Comparison of ENCODE assay signal across 8 cellular contexts in the genomic region with DNA sequence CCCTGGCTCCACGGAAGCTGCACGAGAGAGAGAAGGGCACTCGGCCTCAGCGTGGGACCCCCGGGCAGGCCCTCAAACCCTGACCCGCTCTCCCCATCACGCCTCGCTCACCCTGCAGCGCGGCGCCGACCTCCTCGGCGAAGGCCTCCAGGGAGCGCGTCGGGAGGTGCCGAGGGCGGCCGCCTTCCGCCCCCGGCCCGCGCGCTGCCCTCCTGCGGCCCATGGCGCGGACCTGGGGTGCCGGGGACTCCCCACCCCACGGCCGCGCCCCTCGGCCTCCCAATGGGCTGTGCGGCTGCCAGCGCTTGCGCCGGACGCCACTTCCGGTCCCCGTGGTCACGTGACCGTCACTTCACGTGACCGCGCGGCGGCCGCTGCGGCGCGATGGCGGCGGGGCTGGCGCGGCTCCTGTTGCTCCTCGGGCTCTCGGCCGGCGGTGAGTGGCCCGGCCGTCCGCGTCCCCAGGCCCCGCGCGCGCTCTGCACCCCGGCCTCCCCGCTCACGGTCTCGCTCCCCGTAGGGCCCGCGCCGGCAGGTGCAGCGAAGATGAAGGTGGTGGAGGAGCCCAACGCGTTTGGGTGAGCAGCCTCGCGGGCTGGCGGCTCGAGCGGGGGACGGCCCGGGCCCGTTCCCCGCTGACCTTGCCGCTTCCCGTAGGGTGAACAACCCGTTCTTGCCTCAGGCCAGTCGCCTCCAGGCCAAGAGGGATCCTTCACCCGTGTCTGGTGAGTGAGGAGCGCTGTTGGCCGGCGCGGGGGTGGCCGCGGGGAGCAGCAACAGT. TPM values are rescaled to one million over a fixed set of nuclear protein-coding genes. Genes with fewer than 3 reads are reported as not detected.
A peak's percentile ranks its signal among the peaks of the same experiment; 100 is the strongest.
DNase-seq lines count a peak whose midpoint lies in the region; ATAC-seq and TF ChIP-seq lines count a peak whose summit lies in the region.

A gene (plus strand): TSS at position 350 of the 781 bp plus-strand sequence. CDS start 35 bp downstream, at position 385.
A gene (minus strand): TSS at position 297 of the 781 bp plus-strand sequence. CDS start 74 bp downstream, at position 223.

- H3K4me3 Mint-ChIP-seq in nephron progenitor cell, result peak within 1 kb of the TSS; percentile 97

- ATAC-seq in GM21367 (IDR thresholded peaks at IDR 0.05; ENCODE audit: unreplicated experiment), result peak; percentile 46
- peak; percentile 78 for ATAC-seq in stimulated activated naive CD8-positive, alpha-beta T cell treated with anti-CD3 and anti-CD28 coated beads, Interleukin-15, Interleukin-2, amounts not matched to agents 100 U/mL and 50 U/mL, for 24 hours

- DNase-seq in DMS 273 (lab: John Stamatoyannopoulos, UW; ENCODE audit: unreplicated experiment) (peak; percentile 95), RPMI7951 (ENCODE audit: low read depth) (peak; percentile 86), fibroblast of the aortic adventitia (ENCODE audit: low read depth) (peak; percentile 81), nephron progenitor cell (peak; percentile 87)
- DNase-seq in activated effector memory CD4-positive, alpha-beta T cell treated with Interleukin-2 at 50 U/mL for 16 hours, result peak; percentile 80
- peak; percentile 91 for DNase-seq in stimulated activated naive CD8-positive, alpha-beta T cell treated with anti-CD3 and anti-CD28 coated beads, Interleukin-15, Interleukin-2, amounts not matched to agents 100 U/mL and 50 U/mL, for 24 hours

- peak within 1 kb of the TSS; percentile 81; the same call in 1 of the 2 replicates for H3K9ac ChIP-seq in HUES48 (ENCODE audit: low read depth, low read length)

- H3K36me3 Mint-ChIP-seq in nephron progenitor cell (ENCODE audit: low read depth), result no peaks in the 10 kb centered on the region

- H3K4me3 ChIP-seq in HUES48 (ENCODE audit: low read depth, low read length) (peak within 1 kb of the TSS; percentile 92), fibroblast of the aortic adventitia (ENCODE audit: low read depth, low read length) (peak within 1 kb of the TSS; percentile 95)

- peaks cover 8% of the 10 kb centered on the region for H3K27me3 Mint-ChIP-seq in nephron progenitor cell (ENCODE audit: low read depth, poor library complexity)

- H3K4me1 Mint-ChIP-seq in nephron progenitor cell, result peaks cover 25% of the 10 kb centered on the region

- H3K9me3 Mint-ChIP-seq in nephron progenitor cell, result no peaks in the 10 kb centered on the region

- TF ChIP-seq CTCF in fibroblast of the aortic adventitia (IDR thresholded peaks at IDR 0.05; ENCODE audit: insufficient read depth, low read length) (no peak), nephron progenitor cell (IDR thresholded peaks at IDR 0.05) (no peak)

- H3K9me3 ChIP-seq in HUES48 (ENCODE audit: control insufficient read depth, insufficient read depth, low read length), result no peaks in the 10 kb centered on the region

- H3K36me3 ChIP-seq in HUES48 (ENCODE audit: control insufficient read depth, insufficient read depth, low read length), result peaks cover 26% of the 10 kb centered on the region

- H3K27ac Mint-ChIP-seq in nephron progenitor cell, result peak within 1 kb of the TSS; percentile 74

- H3K27me3 ChIP-seq in HUES48 (ENCODE audit: control insufficient read depth, insufficient read depth, low read length), result no peaks in the 10 kb centered on the region

- no peak within 1 kb of the TSS for H3K27ac ChIP-seq in HUES48 (ENCODE audit: low read depth, low read length)

- H3K4me1 ChIP-seq in HUES48 (ENCODE audit: control insufficient read depth, insufficient read depth, low read length), result 0 out of 2 replicates have a peak, but pooled peaks cover 3% of the 10 kb centered on the region

RNA-seq across cellular contexts. Expression of the first gene that starts in this region (rescaled TPM):
- 27.8 and 42.1 TPM in 2 replicates for total RNA-seq in RPMI7951 (2014; rRNA removed; shearing (Covaris generic))
- total RNA-seq in fibroblast of the aortic adventitia (ENCODE audit: low replicate concordance), result 36.3 and 80.4 TPM in 2 replicates

RNA-seq across cellular contexts. Expression of the second gene that starts in this region (rescaled TPM):
- 50.0 and 65.5 TPM in 2 replicates for total RNA-seq in RPMI7951 (2014; rRNA removed; shearing (Covaris generic))
- 49.3 and 73.3 TPM in 2 replicates for total RNA-seq in fibroblast of the aortic adventitia (ENCODE audit: low replicate concordance)
